ENCODE assay signal across 1 cellular context in genomic region chr2:72210470-72210869, GRCh38.
TF ChIP-seq lines count a peak whose summit lies in the region.

No MANE protein-coding gene starts in this region.

TF ChIP-seq in HEK293T, 16 proteins besides CTCF, POLR2A, EP300 and RAD21 (continued from another document):
- TF ChIP-seq TARDBP (IDR thresholded peaks at IDR 0.05) (no peak), LEF1 (IDR thresholded peaks at IDR 0.05; ENCODE audit: borderline replicate concordance) (no peak), ELF4 (IDR thresholded peaks at IDR 0.05) (no peak), ZNF384 (IDR thresholded peaks at IDR 0.05) (no peak), NFRKB (IDR thresholded peaks at IDR 0.05) (no peak), PKNOX1 (IDR thresholded peaks at IDR 0.05) (no peak), FOXM1 (IDR thresholded peaks at IDR 0.05; ENCODE audit: borderline replicate concordance) (no peak), CTBP1 (IDR thresholded peaks at IDR 0.05; ENCODE audit: borderline replicate concordance) (no peak)
